Comparison of ENCODE assay signal across 1 cellular context in genomic region chr16:3003582-3004270, GRCh38.
TF ChIP-seq lines count a peak whose summit lies in the region.

No MANE protein-coding gene starts in this region.

TF ChIP-seq in HepG2, 621 proteins besides CTCF, POLR2A, EP300 and RAD21 (continues in another document):
- TF ChIP-seq HDAC2 (CRISPR knock-in tag; IDR thresholded peaks at IDR 0.05) (peak; percentile 76), HNRNPL (IDR thresholded peaks at IDR 0.05; ENCODE audit: low read depth, low read length) (0 out of 2 replicates have a peak, but pooled peaks have one; percentile 50), HDAC1 (CRISPR knock-in tag; IDR thresholded peaks at IDR 0.05) (peak; percentile 74), PPARG (CRISPR knock-in tag; conservative IDR thresholded peaks at IDR 0.05) (peak; percentile 45; the same call in 1 of the 2 replicates), ZNF687 (CRISPR knock-in tag; IDR thresholded peaks at IDR 0.05) (peak; percentile 80), IKZF1 (IDR thresholded peaks at IDR 0.05) (no peak), SAP130 (CRISPR knock-in tag; IDR thresholded peaks at IDR 0.05; ENCODE audit: low read depth) (peak; percentile 88), REST (IDR thresholded peaks at IDR 0.05; ENCODE audit: borderline replicate concordance in 1 of 2, low read depth in 1 of 2, low read length in 2 of 2) (no peak), ATF2 (CRISPR knock-in tag; IDR thresholded peaks at IDR 0.05) (peak; percentile 68), ZNF274 (CRISPR knock-in tag; IDR thresholded peaks at IDR 0.05) (0 out of 2 replicates have a peak, but pooled peaks have one; percentile 22), FOXO1 (CRISPR knock-in tag; IDR thresholded peaks at IDR 0.05) (no peak), FOXA1 (IDR thresholded peaks at IDR 0.05) (no peak), FOXA1 (CRISPR knock-in tag; IDR thresholded peaks at IDR 0.05) (0 out of 2 replicates have a peak, but pooled peaks have one; percentile 18), GABPA (IDR thresholded peaks at IDR 0.05; ENCODE audit: low read depth, low read length) (no peak), GABPA (CRISPR knock-in tag; IDR thresholded peaks at IDR 0.05; ENCODE audit: low read depth) (0 out of 2 replicates have a peak, but pooled peaks have one; percentile 51), PTBP1 (IDR thresholded peaks at IDR 0.05; ENCODE audit: low read depth, low read length, poor library complexity, severe bottlenecking) (no peak), ZNF792 (CRISPR knock-in tag; IDR thresholded peaks at IDR 0.05) (peak; percentile 64; the same call in 1 of the 2 replicates), SP5 (CRISPR knock-in tag; IDR thresholded peaks at IDR 0.05; ENCODE audit: borderline replicate concordance, low read depth) (peak; percentile 61; the same call in 1 of the 2 replicates), CREM (IDR thresholded peaks at IDR 0.05) (peak; percentile 49), CREM (CRISPR knock-in tag; IDR thresholded peaks at IDR 0.05) (no peak), HNRNPLL (IDR thresholded peaks at IDR 0.05; ENCODE audit: low read depth, low read length, poor library complexity, severe bottlenecking) (peak; percentile 73), NFRKB (IDR thresholded peaks at IDR 0.05) (no peak), RFXAP (CRISPR knock-in tag; IDR thresholded peaks at IDR 0.05; ENCODE audit: borderline replicate concordance) (peak; percentile 97), ZXDC (CRISPR knock-in tag; IDR thresholded peaks at IDR 0.05) (peak; percentile 100), KLF6 (CRISPR knock-in tag; IDR thresholded peaks at IDR 0.05) (0 out of 2 replicates have a peak, but pooled peaks have one; percentile 39), MIER3 (CRISPR knock-in tag; IDR thresholded peaks at IDR 0.05; ENCODE audit: borderline replicate concordance) (0 out of 2 replicates have a peak, but pooled peaks have one; percentile 61), ZNF512 (CRISPR knock-in tag; IDR thresholded peaks at IDR 0.05) (no peak), SOX6 (IDR thresholded peaks at IDR 0.05) (no peak), SOX6 (CRISPR knock-in tag; IDR thresholded peaks at IDR 0.05) (peak; percentile 41; the same call in 1 of the 2 replicates), MYPOP (CRISPR knock-in tag; IDR thresholded peaks at IDR 0.05) (peak; percentile 78; the same call in 1 of the 2 replicates), NFYB (CRISPR knock-in tag; IDR thresholded peaks at IDR 0.05) (peak; percentile 99), ZMYM4 (CRISPR knock-in tag; IDR thresholded peaks at IDR 0.05) (0 out of 2 replicates have a peak, but pooled peaks have one; percentile 40), ZNF263 (CRISPR knock-in tag; IDR thresholded peaks at IDR 0.05) (peak; percentile 24; the same call in 1 of the 2 replicates), RFX5 (IDR thresholded peaks at IDR 0.05; ENCODE audit: low read depth, low read length) (peak; percentile 81), BRD4 (CRISPR knock-in tag; IDR thresholded peaks at IDR 0.05) (no peak), IRF2 (CRISPR knock-in tag; IDR thresholded peaks at IDR 0.05) (peak; percentile 73; the same call in 1 of the 2 replicates), PHF21A (CRISPR knock-in tag; IDR thresholded peaks at IDR 0.05) (peak; percentile 100), SP1 (IDR thresholded peaks at IDR 0.05) (no peak), SP1 (CRISPR knock-in tag; IDR thresholded peaks at IDR 0.05) (peak; percentile 85), CREB3 (CRISPR knock-in tag; IDR thresholded peaks at IDR 0.05) (0 out of 2 replicates have a peak, but pooled peaks have one; percentile 41), TFE3 (CRISPR knock-in tag; IDR thresholded peaks at IDR 0.05) (peak; percentile 62; the same call in 1 of the 2 replicates), ZBTB8A (CRISPR knock-in tag; IDR thresholded peaks at IDR 0.05; ENCODE audit: borderline replicate concordance, low read depth) (no peak), ZNF639 (CRISPR knock-in tag; conservative IDR thresholded peaks at IDR 0.05) (no peak), TFDP1 (CRISPR knock-in tag; IDR thresholded peaks at IDR 0.05; ENCODE audit: borderline replicate concordance) (peak; percentile 87)
